Comparison of ENCODE assay signal across 8 cellular contexts in genomic region chr11:86174101-86175046, GRCh38.
DNase-seq lines count a peak whose midpoint lies in the region; ATAC-seq, FAIRE-seq and TF ChIP-seq lines count a peak whose summit lies in the region.

No MANE protein-coding gene starts in this region.

- TF ChIP-seq CTCF in keratinocyte (optimal IDR thresholded peaks at IDR 0.05 in 1 of 3, IDR thresholded peaks at IDR 0.05 in 1 of 3, conservative IDR thresholded peaks at IDR 0.05 in 1 of 3; ENCODE audit: extremely low read depth in 1 of 3, insufficient read depth in 2 of 3, low read length in 3 of 3): no peak

- H2AFZ ChIP-seq in keratinocyte (ENCODE audit: control insufficient read depth, low read length): peak overlapping the region; percentile 10

- no peaks in the 10 kb centered on the region for H3K9me3 ChIP-seq in keratinocyte (ENCODE audit: control insufficient read depth, low read depth, low read length)
- H3K9me3 ChIP-seq in subcutaneous abdominal adipose tissue (ENCODE audit: control insufficient read depth in 5 of 5, low read length in 5 of 5): peaks cover 0 to 4% (median 0%) of the 10 kb centered on the region in 5 donors

- no peaks in the 10 kb centered on the region for H4K20me1 ChIP-seq in keratinocyte (ENCODE audit: control insufficient read depth, extremely low read depth, insufficient read depth, low read length)

- peaks cover 46% of the 10 kb centered on the region for H3K4me1 ChIP-seq in keratinocyte (ENCODE audit: control insufficient read depth, extremely low read depth, insufficient read depth, low read length)
- peaks cover 12 to 61% (median 60%) of the 10 kb centered on the region in 5 donors for H3K4me1 ChIP-seq in subcutaneous abdominal adipose tissue (ENCODE audit: control insufficient read depth in 5 of 5, insufficient read depth in 5 of 5, low read length in 5 of 5)

- ATAC-seq in GM21576 (IDR thresholded peaks at IDR 0.05; ENCODE audit: unreplicated experiment) (no peak), GM18873 (IDR thresholded peaks at IDR 0.05; ENCODE audit: low FRiP score, unreplicated experiment) (no peak)

- peak overlapping the region in 1 of 3 experiments; percentile 30 for H3K4me3 ChIP-seq in keratinocyte (ENCODE audit: control insufficient read depth in 2 of 3, extremely low read depth in 1 of 3, insufficient read depth in 2 of 3, low read depth in 1 of 3, low read length in 3 of 3)
- H3K4me3 ChIP-seq in subcutaneous abdominal adipose tissue (ENCODE audit: low read depth in 1 of 5, low read length in 5 of 5): peak overlapping the region in 2 of 5 donors; percentile 12 to 20

- no peaks in the 10 kb centered on the region for H3K9me1 ChIP-seq in keratinocyte (ENCODE audit: control insufficient read depth, extremely low read depth, insufficient read depth, low read length)

- dilution Hi-C loops in keratinocyte (cut with MboI; ENCODE audit: extremely low pct_ligation_motif_present, low sequenced_read_pairs): no loop called here

- H3K36me3 ChIP-seq in keratinocyte (ENCODE audit: control insufficient read depth in 2 of 2, extremely low read depth in 1 of 2, insufficient read depth in 2 of 2, low read length in 2 of 2): no peaks in the 10 kb centered on the region
- no peaks in the 10 kb centered on the region for H3K36me3 ChIP-seq in subcutaneous abdominal adipose tissue (ENCODE audit: control insufficient read depth in 5 of 5, insufficient read depth in 5 of 5, low read length in 5 of 5)

- H3K27me3 ChIP-seq in keratinocyte (ENCODE audit: control insufficient read depth, extremely low read depth, insufficient read depth, low read length) (no peaks in the 10 kb centered on the region), subcutaneous abdominal adipose tissue (ENCODE audit: control insufficient read depth in 5 of 5, insufficient read depth in 4 of 5, low read length in 5 of 5) (no peaks in the 10 kb centered on the region)

- FAIRE-seq in keratinocyte (lab: Jason Lieb, UNC): peak; percentile 80

- H3K9ac ChIP-seq in keratinocyte (ENCODE audit: control insufficient read depth, extremely low read depth, insufficient read depth, low read length) (peak overlapping the region; percentile 71), subcutaneous abdominal adipose tissue (ENCODE audit: low read length in 5 of 5) (peak overlapping the region in 3 of 5 donors; percentile 32 to 69 (median 32))

- peak overlapping the region; percentile 54 for H3K4me2 ChIP-seq in keratinocyte (ENCODE audit: control insufficient read depth, extremely low read depth, insufficient read depth, low read depth, low read length)

- H3K27ac ChIP-seq in keratinocyte (ENCODE audit: control insufficient read depth, insufficient read depth, low read length) (peak overlapping the region; percentile 91), subcutaneous abdominal adipose tissue (ENCODE audit: low read depth, low read length) (peak overlapping the region; percentile 97)

- no peaks in the 10 kb centered on the region for H3K79me2 ChIP-seq in keratinocyte (ENCODE audit: control insufficient read depth, insufficient read depth, low read length)

- peak; percentile 98 for DNase-seq in HT1080 (ENCODE audit: low read depth)
- peak; percentile 65 for DNase-seq in brain pericyte (ENCODE audit: low read depth, low spot score)
- no peak for DNase-seq in keratinocyte (ENCODE audit: low read depth, low spot score)
- no peak for DNase-seq in SW 1271 (lab: John Stamatoyannopoulos, UW)
- no peak for DNase-seq in NCI-H187 (lab: John Stamatoyannopoulos, UW)

Comparison
In these comparisons a context has a peak if more than half of its experiments do, and no peak if none do; other contexts are left out.
1. DNase-seq: peak in HT1080 (single experiment) and brain pericyte (single experiment); none in keratinocyte (single experiment), SW 1271 (0 of 2) and NCI-H187 (0 of 2).